Comparison of ENCODE assay signal across 18 cellular contexts in the genomic region with DNA sequence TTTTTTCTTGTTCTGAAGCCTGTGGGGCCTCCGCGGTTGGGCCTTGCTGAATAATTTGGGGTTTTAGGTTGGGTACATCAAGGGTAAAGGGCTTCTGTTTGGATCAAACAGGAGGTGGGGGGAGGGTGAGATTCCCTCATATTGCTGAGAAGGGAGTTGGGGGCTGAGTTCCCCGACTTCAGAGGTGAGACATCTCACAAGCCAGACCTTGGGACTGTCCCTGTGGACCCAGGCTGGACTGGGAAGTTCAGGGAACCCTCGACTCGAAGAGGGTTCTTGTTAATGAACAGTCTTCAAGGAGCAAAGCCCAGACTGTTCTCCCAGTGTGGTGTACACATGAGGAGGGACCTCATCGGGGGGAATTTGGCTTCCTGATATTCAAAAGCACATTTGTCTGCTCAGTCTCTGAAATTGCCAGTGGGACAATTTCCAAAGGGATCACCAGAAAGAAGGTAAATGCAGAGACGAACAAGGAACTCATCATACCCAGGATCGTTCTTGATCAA.
"Had no signal": no experiment of that assay in that cellular context is flagged by ENCODE, and none has a peak within 500 bp of the region (broad histone marks: within the 10 kb centered on the region; RNA-seq: fewer than 3 reads in every experiment).

No MANE protein-coding gene starts in this region.

- H3K27me3 Mint-ChIP-seq: central memory CD8-positive, alpha-beta T cell had no signal

- H3K4me1 ChIP-seq: parathyroid adenoma, sigmoid colon, stomach, upper lobe of right lung had no signal

- H3K27ac ChIP-seq: parathyroid adenoma, sigmoid colon, stomach, upper lobe of right lung had no signal

- H3K4me3 Mint-ChIP-seq: activated naive CD4-positive, alpha-beta T cell treated with anti-CD3 and anti-CD28 coated beads for 36 hours; activated T-helper 17 cell treated with anti-CD3 and anti-CD28 coated beads, Interleukin-2, amount 50 U/mL, for 72 hours; brain; central memory CD8-positive, alpha-beta T cell; naive thymus-derived CD8-positive, alpha-beta T cell; stimulated activated effector memory CD8-positive, alpha-beta T cell treated with anti-CD3 and anti-CD28 coated beads, Interleukin-12 subunit alpha, Interleukin-12 subunit beta, amount 100 ng/mL, for 72 hours had no signal

- H3K4me3 ChIP-seq: sigmoid colon, stomach, upper lobe of right lung had no signal

- H3K36me3 Mint-ChIP-seq: naive thymus-derived CD8-positive, alpha-beta T cell; stimulated activated effector memory CD8-positive, alpha-beta T cell treated with anti-CD3 and anti-CD28 coated beads, Interleukin-12 subunit alpha, Interleukin-12 subunit beta, amount 100 ng/mL, for 72 hours had no signal

- H3K4me1 Mint-ChIP-seq: activated T-helper 17 cell treated with anti-CD3 and anti-CD28 coated beads, Interleukin-2, amount 50 U/mL, for 72 hours; central memory CD8-positive, alpha-beta T cell; naive thymus-derived CD8-positive, alpha-beta T cell; stimulated activated effector memory CD8-positive, alpha-beta T cell treated with anti-CD3 and anti-CD28 coated beads, Interleukin-12 subunit alpha, Interleukin-12 subunit beta, amount 100 ng/mL, for 72 hours had no signal

- H3K36me3 ChIP-seq: sigmoid colon, stomach, upper lobe of right lung had no signal

- H2AFZ ChIP-seq: parathyroid adenoma had no signal

- H3K27me3 ChIP-seq: upper lobe of right lung had no signal

- H3K9me3 ChIP-seq: sigmoid colon, stomach, upper lobe of right lung had no signal

- H3K9me3 Mint-ChIP-seq: activated naive CD4-positive, alpha-beta T cell treated with anti-CD3 and anti-CD28 coated beads for 36 hours; activated T-helper 17 cell treated with anti-CD3 and anti-CD28 coated beads, Interleukin-2, amount 50 U/mL, for 72 hours; central memory CD8-positive, alpha-beta T cell; naive thymus-derived CD8-positive, alpha-beta T cell; stimulated activated effector memory CD8-positive, alpha-beta T cell treated with anti-CD3 and anti-CD28 coated beads, Interleukin-12 subunit alpha, Interleukin-12 subunit beta, amount 100 ng/mL, for 72 hours had no signal

- H3K27ac Mint-ChIP-seq: activated naive CD4-positive, alpha-beta T cell treated with anti-CD3 and anti-CD28 coated beads for 36 hours; activated T-helper 17 cell treated with anti-CD3 and anti-CD28 coated beads, Interleukin-2, amount 50 U/mL, for 72 hours; naive thymus-derived CD8-positive, alpha-beta T cell; stimulated activated effector memory CD8-positive, alpha-beta T cell treated with anti-CD3 and anti-CD28 coated beads, Interleukin-12 subunit alpha, Interleukin-12 subunit beta, amount 100 ng/mL, for 72 hours had no signal

- DNase-seq: activated CD4-positive, alpha-beta T cell treated with anti-CD3 and anti-CD28 coated beads, Interleukin-2, amount 50 U/mL, for 4 hours; activated naive CD4-positive, alpha-beta T cell treated with anti-CD3 and anti-CD28 coated beads for 36 hours; activated T-cell treated with anti-CD3 and anti-CD28 coated beads, Interleukin-2, amount 50 U/mL, for 1 hour; cortex of kidney; effector CD4-positive, alpha-beta T cell; mesendoderm; sigmoid colon; stimulated activated CD4-positive, alpha-beta T cell treated with anti-CD3 and anti-CD28 coated beads, Interleukin-4, amount 100 ng/mL, for 24 hours; stomach; SW 1271; upper lobe of right lung had no signal

- ATAC-seq: activated T-helper 17 cell treated with anti-CD3 and anti-CD28 coated beads, Interleukin-2, amount 50 U/mL, for 72 hours; esophagus mucosa; naive thymus-derived CD8-positive, alpha-beta T cell; upper lobe of right lung had no signal

- H3K79me2 ChIP-seq: parathyroid adenoma had no signal

- H3K9ac ChIP-seq: parathyroid adenoma had no signal
